In the genomic region with DNA sequence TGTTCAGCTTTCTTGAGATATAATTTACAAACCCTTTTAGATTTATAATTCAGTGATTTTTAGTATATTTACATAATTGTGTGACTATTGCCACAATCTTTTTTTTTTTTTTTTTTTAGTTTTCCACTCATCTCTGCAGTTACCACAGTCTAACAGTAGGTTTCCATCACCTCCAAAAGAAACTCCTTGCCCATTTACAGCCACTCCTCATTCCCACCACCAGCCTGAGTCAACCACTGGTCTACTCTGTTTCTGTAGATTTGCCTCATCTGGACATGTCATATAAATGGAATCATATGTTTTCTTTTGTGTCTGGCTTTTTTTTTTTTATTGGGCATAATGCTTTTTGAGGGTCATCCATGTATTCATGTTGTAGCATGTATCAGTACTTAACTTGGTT, we compare ENCODE assay signal across 21 cellular contexts. TPM values are rescaled to one million over a fixed set of nuclear protein-coding genes. Genes with fewer than 3 reads are reported as not detected.
A peak's percentile ranks its signal among the peaks of the same experiment; 100 is the strongest.
DNase-seq lines count a peak whose midpoint lies in the region; ATAC-seq, FAIRE-seq and TF ChIP-seq lines count a peak whose summit lies in the region.
"Had no signal": no experiment of that assay in that cellular context is flagged by ENCODE, and none has a peak within 500 bp of the region (broad histone marks: within the 10 kb centered on the region; RNA-seq: fewer than 3 reads in every experiment).

No MANE protein-coding gene starts in this region.

- no TSS peak for BruUV-seq in K562 (replicated peaks; lab: Mats Ljungman, UMichigan)

- H3K27me3 Mint-ChIP-seq in nephron progenitor cell (ENCODE audit: low read depth, poor library complexity), result no peaks in the 10 kb centered on the region

- peak; percentile 70 for ATAC-seq in K562
- no peak for ATAC-seq in pancreas
- ATAC-seq in HG03460 (IDR thresholded peaks at IDR 0.05; ENCODE audit: unreplicated experiment), result no peak
- ATAC-seq: activated naive CD4-positive, alpha-beta T cell treated with anti-CD3 and anti-CD28 coated beads, Interleukin-2, amount 50 U/mL, for 72 hours; activated T-cell treated with anti-CD3 and anti-CD28 coated beads, Interleukin-2, amount 50 U/mL, for 72 hours; PC-3 had no signal

- FAIRE-seq in K562 (lab: Jason Lieb, UNC), result no peak
- FAIRE-seq in pancreas (lab: Jason Lieb, UNC), result no peak
- FAIRE-seq: colon, frontal cortex, urothelium cell line had no signal

- H3K27me3 ChIP-seq in Loucy (ENCODE audit: insufficient read depth, low read length, poor library complexity, severe bottlenecking) (no peaks in the 10 kb centered on the region), K562 (ENCODE audit: control insufficient read depth in 2 of 2, insufficient read depth in 2 of 2, low read length in 2 of 2) (no peaks in the 10 kb centered on the region), pancreas (no peaks in the 10 kb centered on the region), esophagus muscularis mucosa (no peaks in the 10 kb centered on the region)
- H3K27me3 ChIP-seq: spleen had no signal

- no peaks in the 10 kb centered on the region for H3F3A ChIP-seq in Loucy (ENCODE audit: low read depth)

- H2AFZ ChIP-seq in Loucy (ENCODE audit: low read length) (no peak overlapping the region), K562 (ENCODE audit: low read depth, low read length) (no peak overlapping the region)

- no peaks in the 10 kb centered on the region for H3K9me3 Mint-ChIP-seq in nephron progenitor cell
- H3K9me3 Mint-ChIP-seq: activated naive CD4-positive, alpha-beta T cell treated with anti-CD3 and anti-CD28 coated beads, Interleukin-2, amount 50 U/mL, for 72 hours; activated T-cell treated with anti-CD3 and anti-CD28 coated beads, Interleukin-2, amount 50 U/mL, for 72 hours had no signal

- no peak overlapping the region for H3K4me3 Mint-ChIP-seq in nephron progenitor cell
- H3K4me3 Mint-ChIP-seq: activated T-cell treated with anti-CD3 and anti-CD28 coated beads, Interleukin-2, amount 50 U/mL, for 72 hours had no signal

- H3K27ac ChIP-seq in K562 (ENCODE audit: extremely low read depth, low read depth, low read length) (no peak overlapping the region), pancreas (no peak overlapping the region), esophagus muscularis mucosa (replicated peaks in 1 of 4) (no peak overlapping the region)
- H3K27ac ChIP-seq: 22Rv1, SK-N-MC, spleen had no signal

- TF ChIP-seq POLR2A in K562 (conservative IDR thresholded peaks at IDR 0.05) (no peak), esophagus muscularis mucosa (IDR thresholded peaks at IDR 0.05; ENCODE audit: low read depth) (no peak)

- H4K20me1 ChIP-seq in Loucy (ENCODE audit: insufficient read depth, low read length, poor library complexity, severe bottlenecking), result peaks cover 21% of the 10 kb centered on the region
- peaks cover 15% of the 10 kb centered on the region for H4K20me1 ChIP-seq in K562 (replicated peaks; ENCODE audit: control insufficient read depth, insufficient read depth, low read length)

- in situ Hi-C loops in K562 (cut with MboI), result no loop called here

- H3K36me3 ChIP-seq in Loucy (ENCODE audit: insufficient read depth, low read length), result no peaks in the 10 kb centered on the region
- peaks cover 8% of the 10 kb centered on the region for H3K36me3 ChIP-seq in K562 (ENCODE audit: control insufficient read depth, insufficient read depth, low read length)
- no peaks in the 10 kb centered on the region for H3K36me3 ChIP-seq in pancreas
- no peaks in the 10 kb centered on the region for H3K36me3 ChIP-seq in esophagus muscularis mucosa
- H3K36me3 ChIP-seq: spleen had no signal

- CTCF ChIA-PET in K562 (lab: Yijun Ruan, JAX; ENCODE audit: low intra/inter-chr PET ratio), result interaction anchor here (0.7 kb wide), 1 partner anchor 49 kb away, joined by 3 read pairs; no protein-coding TSS in a partner anchor

- H3K9me3 ChIP-seq in Loucy (ENCODE audit: insufficient read depth, low read depth, low read length) (no peaks in the 10 kb centered on the region), K562 (replicated peaks; ENCODE audit: control insufficient read depth, insufficient read depth, low read depth, low read length) (no peaks in the 10 kb centered on the region), pancreas (no peaks in the 10 kb centered on the region), esophagus muscularis mucosa (no peaks in the 10 kb centered on the region)
- H3K9me3 ChIP-seq: spleen had no signal

- H3K4me3 ChIP-seq in Loucy (ENCODE audit: low read length, poor library complexity, severe bottlenecking), result no peak overlapping the region
- no peak overlapping the region for H3K4me3 ChIP-seq in K562
- H3K4me3 ChIP-seq in pancreas, result no peak overlapping the region
- H3K4me3 ChIP-seq in esophagus muscularis mucosa, result no peak overlapping the region
- H3K4me3 ChIP-seq: SK-N-MC, spleen had no signal

- H3K36me3 Mint-ChIP-seq in nephron progenitor cell (ENCODE audit: low read depth), result peaks cover 41% of the 10 kb centered on the region

- peaks cover 52% of the 10 kb centered on the region for H3K4me1 ChIP-seq in Loucy (ENCODE audit: insufficient read depth, low read length, poor library complexity, severe bottlenecking)
- H3K4me1 ChIP-seq in K562 (replicated peaks in 1 of 2; ENCODE audit: control insufficient read depth in 2 of 2, insufficient read depth in 2 of 2, low read length in 2 of 2), result peaks cover 0 to 3% of the 10 kb centered on the region in 2 experiments; a peak in 1 of 5 replicates
- no peaks in the 10 kb centered on the region for H3K4me1 ChIP-seq in pancreas
- H3K4me1 ChIP-seq in esophagus muscularis mucosa, result peaks cover 4 to 19% (median 6%) of the 10 kb centered on the region in 4 donors

- peak; percentile 9 for DNase-seq in DMS 273 (lab: John Stamatoyannopoulos, UW; ENCODE audit: unreplicated experiment)
- no peak for DNase-seq in DMS 273 treated with DMSO at 0.1 percent for 48 hours (lab: John Stamatoyannopoulos, UW)
- DNase-seq in K562 (ENCODE audit: extremely low read depth in 1 of 4, low spot score in 3 of 4), result peak in 1 of 4 experiments; percentile 14
- DNase-seq in nephron progenitor cell, result no peak
- no peak for DNase-seq in pancreas
- DNase-seq in esophagus muscularis mucosa (ENCODE audit: extremely low spot score), result no peak
- DNase-seq: activated CD4-positive, alpha-beta T cell treated with anti-CD3 and anti-CD28 coated beads for 1 hour; activated T-cell treated with anti-CD3 and anti-CD28 coated beads, Interleukin-2, amount 50 U/mL, for 72 hours; C1 segment of cervical spinal cord; NCI-H1436 treated with DMSO at 0.1 percent for 48 hours; PC-3; spleen; stimulated activated CD8-positive, alpha-beta memory T cell treated with anti-CD3 and anti-CD28 coated beads, Interleukin-4, amount 100 ng/mL, for 48 hours had no signal

- TF ChIP-seq EP300 in K562 (IDR thresholded peaks at IDR 0.05; ENCODE audit: low read length), result no peak
- TF ChIP-seq EP300 in esophagus muscularis mucosa (IDR thresholded peaks at IDR 0.05), result no peak

- POLR2A ChIA-PET in K562 (lab: Yijun Ruan, JAX), result interaction anchor here (0.7 kb wide), 1 partner anchor 32 kb away, joined by 3 read pairs; no protein-coding TSS in a partner anchor

- intact Hi-C loops in K562 (cut with micrococcal nuclease), result no loop called here
- intact Hi-C loops in pancreas (cut with DNase I), result no loop called here
- intact Hi-C loops in esophagus muscularis mucosa (cut with DNase I), result no loop called here

- no peak overlapping the region for H3K9ac ChIP-seq in Loucy (ENCODE audit: low read depth, low read length, poor library complexity, severe bottlenecking)
- no peak overlapping the region for H3K9ac ChIP-seq in K562 (ENCODE audit: insufficient read depth in 1 of 2, low read depth in 2 of 2, low read length in 2 of 2)

- H3K9me1 ChIP-seq in K562 (ENCODE audit: control insufficient read depth, insufficient read depth, low read length), result no peaks in the 10 kb centered on the region

- TF ChIP-seq CTCF in Loucy (conservative IDR thresholded peaks at IDR 0.05; ENCODE audit: low read length) (peak; percentile 19; the same call in 1 of the 2 replicates), K562 (IDR thresholded peaks at IDR 0.05 in 2 of 3, conservative IDR thresholded peaks at IDR 0.05 in 1 of 3; ENCODE audit: insufficient read depth in 2 of 3, low read depth in 1 of 3, low read length in 3 of 3) (no peak), nephron progenitor cell (IDR thresholded peaks at IDR 0.05) (peak; percentile 14), pancreas (IDR thresholded peaks at IDR 0.05) (no peak), esophagus muscularis mucosa (IDR thresholded peaks at IDR 0.05) (no peak)

- no peaks in the 10 kb centered on the region for H3K9me2 ChIP-seq in Loucy (replicated peaks; ENCODE audit: low read depth, low read length)

- TF ChIP-seq RAD21 in K562 (CRISPR knock-in tag; conservative IDR thresholded peaks at IDR 0.05 in 1 of 2, IDR thresholded peaks at IDR 0.05 in 1 of 2), result no peak

- H3K27ac Mint-ChIP-seq in nephron progenitor cell, result no peak overlapping the region
- H3K27ac Mint-ChIP-seq: activated naive CD4-positive, alpha-beta T cell treated with anti-CD3 and anti-CD28 coated beads, Interleukin-2, amount 50 U/mL, for 72 hours; activated T-cell treated with anti-CD3 and anti-CD28 coated beads, Interleukin-2, amount 50 U/mL, for 72 hours had no signal

- H3K4me2 ChIP-seq in Loucy (ENCODE audit: low read depth, low read length, poor library complexity, severe bottlenecking), result no peak overlapping the region
- no peak overlapping the region for H3K4me2 ChIP-seq in K562 (ENCODE audit: insufficient read depth, low read length)

- peaks cover 39% of the 10 kb centered on the region; the same call in 1 of the 2 replicates for H3K79me2 ChIP-seq in Loucy (ENCODE audit: insufficient read depth, low read length)
- H3K79me2 ChIP-seq in K562 (ENCODE audit: control insufficient read depth, insufficient read depth, low read length), result peaks cover 98% of the 10 kb centered on the region

- H3K4me1 Mint-ChIP-seq in nephron progenitor cell, result peaks cover 6% of the 10 kb centered on the region

RNA-seq across cellular contexts. Expression of a gene that starts 16.1 kb away (rescaled TPM):
- 13.1 and 25.8 TPM in 2 replicates for total RNA-seq in K562 (2011; cell fraction: chromatin; rRNA removed; ENCODE audit: low replicate concordance)
- total RNA-seq in K562 (2011; cell fraction: nucleolus; rRNA removed), result 18.2 and 20.7 TPM in 2 replicates
- total RNA-seq in K562 (2011; cell fraction: nucleoplasm; rRNA removed), result 22.4 and 22.6 TPM in 2 replicates
- total RNA-seq in K562 (2014; rRNA removed), result 79.7 and 197 TPM in 2 replicates
- 88.4 and 99.1 TPM in 2 replicates for total RNA-seq in K562 (2014; rRNA removed; fragmentation: Illumina TruSeq; extraction: Trizol)
- total RNA-seq in K562 (2015; rRNA removed; fragmentation: Illumina TruSeq; extraction: Trizol), result 81.0 and 88.0 TPM in 2 replicates
- 70.2 and 70.4 TPM in 2 replicates for total RNA-seq in K562 (2021)
- 147 and 160 TPM in 2 replicates for polyA plus RNA-seq in K562 (2011; rRNA removed)
- 37.7 and 80.5 TPM in 2 replicates for polyA plus RNA-seq in K562 (2011; cell fraction: cytosol; rRNA removed)
- 30.9 and 63.2 TPM in 2 replicates for polyA plus RNA-seq in K562 (2011; cell fraction: nucleus; rRNA removed)
- polyA plus RNA-seq in K562 (2012), result 81.2 and 106 TPM in 2 replicates
- 170 and 183 TPM in 2 replicates for polyA plus RNA-seq in K562 (2014; fragmentation: Illumina TruSeq; extraction: Trizol)
- polyA plus RNA-seq in K562 (2014; fragmentation: Nextera tagmentation; extraction: Ambion mirVana), result 10 to 100 TPM; 38.1 to 60.3 TPM
- 128 and 146 TPM in 2 replicates for polyA plus RNA-seq in K562 (2014; rRNA removed)
- polyA minus RNA-seq in K562 (2011; rRNA and poly(A)+ RNA removed), result 70.9 and 88.0 TPM in 2 replicates
- 22.1 and 25.0 TPM in 2 replicates for polyA minus RNA-seq in K562 (2011; cell fraction: cytosol; rRNA and poly(A)+ RNA removed)
- polyA minus RNA-seq in K562 (2011; cell fraction: nucleus; rRNA and poly(A)+ RNA removed), result 16.6 and 31.0 TPM in 2 replicates
- 10 to 100 TPM in 3 of 6 donors, 1 to 10 TPM in 3; 8.1 to 12.1 (median 9.8) TPM for total RNA-seq in pancreas
- polyA plus RNA-seq in pancreas, result 10 to 100 TPM; 24.9 to 28.3 TPM
- 10 to 100 TPM; 26.2 to 31.1 (median 27.6) TPM for total RNA-seq in esophagus muscularis mucosa

Comparison
In these comparisons a context has a peak if more than half of its experiments do, and no peak if none do; other contexts are left out.
1. CTCF ChIP-seq: peak in Loucy (single experiment) and nephron progenitor cell (single experiment); none in K562 (0 of 3), pancreas (0 of 4) and esophagus muscularis mucosa (0 of 3).